Comparison of ENCODE assay signal across 14 cellular contexts in genomic region chr7:108235451-108236061, GRCh38.
DNase-seq lines count a peak whose midpoint lies in the region; ATAC-seq, FAIRE-seq and TF ChIP-seq lines count a peak whose summit lies in the region.
"Had no signal": no experiment of that assay in that cellular context is flagged by ENCODE, and none has a peak within 500 bp of the region (broad histone marks: within the 10 kb centered on the region; RNA-seq: fewer than 3 reads in every experiment).

No MANE protein-coding gene starts in this region.

- intact Hi-C loops in K562 (cut with micrococcal nuclease) (no loop called here), gastrocnemius medialis (cut with DNase I; ENCODE audit: low total_unique reads) (no loop called here)

- peak; percentile 85 for ATAC-seq in K562
- no peak for ATAC-seq in GM21381 (IDR thresholded peaks at IDR 0.05; ENCODE audit: unreplicated experiment)
- ATAC-seq in gastrocnemius medialis: no peak
- no peak for ATAC-seq in HG03159 (IDR thresholded peaks at IDR 0.05; ENCODE audit: unreplicated experiment)
- ATAC-seq: left colon had no signal

- H3K9me3 ChIP-seq in HUES6 (ENCODE audit: control insufficient read depth, insufficient read depth, low read depth, low read length): no peaks in the 10 kb centered on the region
- no peaks in the 10 kb centered on the region for H3K9me3 ChIP-seq in K562 (replicated peaks; ENCODE audit: control insufficient read depth, insufficient read depth, low read depth, low read length)
- H3K9me3 ChIP-seq in gastrocnemius medialis: no peaks in the 10 kb centered on the region

- no peaks in the 10 kb centered on the region for H3K9me1 ChIP-seq in K562 (ENCODE audit: control insufficient read depth, insufficient read depth, low read length)

- peak in 2 of 4 experiments; percentile 77 to 86 for DNase-seq in K562 (ENCODE audit: extremely low read depth in 1 of 4, low spot score in 3 of 4)
- DNase-seq in kidney tubule cell (ENCODE audit: low spot score): peak; percentile 49
- DNase-seq in COLO829 (ENCODE audit: low spot score): no peak
- no peak for DNase-seq in gastrocnemius medialis
- DNase-seq: left colon; NCI-H1105; NCI-H82; stimulated activated CD4-positive, alpha-beta T cell treated with anti-CD3 and anti-CD28 coated beads, Interleukin-4, amount 100 ng/mL, for 1 hour had no signal

- H3K27ac ChIP-seq in ACC112 (ENCODE audit: low read depth, low read length): peak overlapping the region; percentile 87
- peak overlapping the region; percentile 58; the same call in 1 of the 2 replicates for H3K27ac ChIP-seq in HUES6 (ENCODE audit: low read depth, low read length)
- peak overlapping the region; percentile 75 for H3K27ac ChIP-seq in K562 (ENCODE audit: extremely low read depth, low read depth, low read length)
- no peak overlapping the region for H3K27ac ChIP-seq in gastrocnemius medialis
- H3K27ac ChIP-seq: C4-2B, parathyroid adenoma had no signal

- H3K36me3 ChIP-seq in ACC112 (ENCODE audit: insufficient read depth, low read length): no peaks in the 10 kb centered on the region
- no peaks in the 10 kb centered on the region for H3K36me3 ChIP-seq in HUES6 (ENCODE audit: control insufficient read depth, insufficient read depth, low read length)
- no peaks in the 10 kb centered on the region for H3K36me3 ChIP-seq in K562 (ENCODE audit: control insufficient read depth, insufficient read depth, low read length)
- H3K36me3 ChIP-seq in gastrocnemius medialis: no peaks in the 10 kb centered on the region

- peak overlapping the region; percentile 66 for H3K4me2 ChIP-seq in K562 (ENCODE audit: insufficient read depth, low read length)

- H3K27me3 ChIP-seq in ACC112 (ENCODE audit: insufficient read depth, low read length) (no peaks in the 10 kb centered on the region), HUES6 (ENCODE audit: control insufficient read depth, insufficient read depth, low read length) (no peaks in the 10 kb centered on the region), K562 (ENCODE audit: control insufficient read depth in 2 of 2, insufficient read depth in 2 of 2, low read length in 2 of 2) (no peaks in the 10 kb centered on the region), gastrocnemius medialis (no peaks in the 10 kb centered on the region)

- H3K9ac ChIP-seq in HUES6 (ENCODE audit: low read length): peak overlapping the region; percentile 60
- H3K9ac ChIP-seq in K562 (ENCODE audit: insufficient read depth in 1 of 2, low read depth in 2 of 2, low read length in 2 of 2): peak overlapping the region in 1 of 2 experiments; percentile 31; a peak in 2 of 4 replicates
- H3K9ac ChIP-seq: parathyroid adenoma had no signal

- POLR2A ChIA-PET in K562 (lab: Yijun Ruan, JAX): interaction anchor here (0.5 to 2.8 kb wide), 10 partner anchors 8 to 290 kb away, joined by 3 to 29 read pairs (median 5); partner anchors contain the start of gene PNPLA8

- H3K79me2 ChIP-seq in ACC112 (ENCODE audit: control insufficient read depth, insufficient read depth, low read length, unreplicated experiment) (no peaks in the 10 kb centered on the region), K562 (ENCODE audit: control insufficient read depth, insufficient read depth, low read length) (no peaks in the 10 kb centered on the region)
- H3K79me2 ChIP-seq: parathyroid adenoma had no signal

- TF ChIP-seq POLR2A in K562 (conservative IDR thresholded peaks at IDR 0.05): no peak
- no peak for TF ChIP-seq POLR2A in gastrocnemius medialis (IDR thresholded peaks at IDR 0.05)

- BruUV-seq in K562 (replicated peaks; lab: Mats Ljungman, UMichigan): no TSS peak

- peak; percentile 90; the same call in 1 of the 2 replicates for TF ChIP-seq EP300 in K562 (IDR thresholded peaks at IDR 0.05; ENCODE audit: low read length)

- TF ChIP-seq CTCF in K562 (IDR thresholded peaks at IDR 0.05 in 2 of 3, conservative IDR thresholded peaks at IDR 0.05 in 1 of 3; ENCODE audit: insufficient read depth in 2 of 3, low read depth in 1 of 3, low read length in 3 of 3) (no peak), gastrocnemius medialis (IDR thresholded peaks at IDR 0.05 in 4 of 5, conservative IDR thresholded peaks at IDR 0.05 in 1 of 5) (no peak)

- peak overlapping the region; percentile 17; the same call in 1 of the 2 replicates for H3K4me3 ChIP-seq in ACC112 (ENCODE audit: low read depth, low read length)
- no peak overlapping the region for H3K4me3 ChIP-seq in HUES6 (ENCODE audit: low read depth, low read length)
- no peak overlapping the region for H3K4me3 ChIP-seq in K562
- no peak overlapping the region for H3K4me3 ChIP-seq in gastrocnemius medialis

- no peak for TF ChIP-seq RAD21 in K562 (CRISPR knock-in tag; conservative IDR thresholded peaks at IDR 0.05 in 1 of 2, IDR thresholded peaks at IDR 0.05 in 1 of 2)

- no peaks in the 10 kb centered on the region for H4K20me1 ChIP-seq in K562 (replicated peaks; ENCODE audit: control insufficient read depth, insufficient read depth, low read length)

- FAIRE-seq in K562 (lab: Jason Lieb, UNC): peak; percentile 75

- CTCF ChIA-PET in K562 (lab: Yijun Ruan, JAX; ENCODE audit: low intra/inter-chr PET ratio): no interaction called here

- H3K4me1 ChIP-seq in ACC112 (ENCODE audit: control insufficient read depth, insufficient read depth, low read length, unreplicated experiment): peaks cover 29% of the 10 kb centered on the region
- peaks cover 49% of the 10 kb centered on the region for H3K4me1 ChIP-seq in HUES6 (ENCODE audit: control insufficient read depth, insufficient read depth, low read length)
- peaks cover 8 to 45% of the 10 kb centered on the region in 2 experiments; a peak in 4 of 5 replicates for H3K4me1 ChIP-seq in K562 (replicated peaks in 1 of 2; ENCODE audit: control insufficient read depth in 2 of 2, insufficient read depth in 2 of 2, low read length in 2 of 2)
- H3K4me1 ChIP-seq in gastrocnemius medialis: peaks cover 0 to 3% of the 10 kb centered on the region in 2 donors
- H3K4me1 ChIP-seq: parathyroid adenoma had no signal

- in situ Hi-C loops in K562 (cut with MboI) (no loop called here), gastrocnemius medialis (cut with MboI; ENCODE audit: low sequenced_read_pairs in 4 of 4) (no loop called here)

- H2AFZ ChIP-seq in ACC112 (ENCODE audit: low read length, unreplicated experiment) (peak overlapping the region; percentile 79), K562 (ENCODE audit: low read depth, low read length) (peak overlapping the region; percentile 67)
- H2AFZ ChIP-seq: parathyroid adenoma had no signal

- under 1% methylated on average over 4 of the region's 4 CpGs for WGBS in K562 (ENCODE audit: insufficient coverage, low coverage, missing lambda C conversion rate)

TF ChIP-seq in K562, 482 proteins besides CTCF, POLR2A, EP300 and RAD21 (continues in another document):
- peak; percentile 60 for TF ChIP-seq SMARCA4 (IDR thresholded peaks at IDR 0.05)
- TF ChIP-seq ZNF239 (CRISPR knock-in tag; IDR thresholded peaks at IDR 0.05): no peak; the same call in 1 of the 2 replicates
- no peak for TF ChIP-seq ZNF232 (CRISPR knock-in tag; IDR thresholded peaks at IDR 0.05)
- TF ChIP-seq ZNF263 (CRISPR knock-in tag; IDR thresholded peaks at IDR 0.05; ENCODE audit: borderline replicate concordance): no peak
- peak; percentile 66 for TF ChIP-seq CREM (IDR thresholded peaks at IDR 0.05; ENCODE audit: low read depth)
- peak; percentile 74 for TF ChIP-seq PRDM10 (IDR thresholded peaks at IDR 0.05; ENCODE audit: partially characterized antibody)
- TF ChIP-seq ZNF12 (CRISPR knock-in tag; IDR thresholded peaks at IDR 0.05): no peak
- TF ChIP-seq SIN3B (IDR thresholded peaks at IDR 0.05; ENCODE audit: low read depth): peak; percentile 17; the same call in 1 of the 2 replicates
- TF ChIP-seq TEAD4 (IDR thresholded peaks at IDR 0.05; ENCODE audit: low read length): peak; percentile 96
- TF ChIP-seq TEAD4 (CRISPR knock-in tag; IDR thresholded peaks at IDR 0.05; ENCODE audit: borderline replicate concordance): no peak
- TF ChIP-seq CHD4 (IDR thresholded peaks at IDR 0.05; ENCODE audit: insufficient read depth, insufficient replicate concordance, low read depth, low read length, poor library complexity, severe bottlenecking): peak; percentile 53
- no peak for TF ChIP-seq ZNF444 (CRISPR knock-in tag; IDR thresholded peaks at IDR 0.05)
- TF ChIP-seq SMAD3 (CRISPR knock-in tag; conservative IDR thresholded peaks at IDR 0.05): peak; percentile 59; the same call in 1 of the 2 replicates
- TF ChIP-seq MCM7 (IDR thresholded peaks at IDR 0.05): no peak

Comparison
In these comparisons a context has a peak if more than half of its experiments do, and no peak if none do; other contexts are left out.
1. H3K27ac ChIP-seq: peak in ACC112 (single experiment), HUES6 (single experiment) and K562 (single experiment); none in gastrocnemius medialis (0 of 4).